Comparison of ENCODE assay signal across 18 cellular contexts in genomic region chr12:88998421-88998820, GRCh38.
"Had no signal": no experiment of that assay in that cellular context is flagged by ENCODE, and none has a peak within 500 bp of the region (broad histone marks: within the 10 kb centered on the region; RNA-seq: fewer than 3 reads in every experiment).

No MANE protein-coding gene starts in this region.

- H3K27ac ChIP-seq: tibial nerve, uterus, WERI-Rb-1 had no signal

- ATAC-seq: activated CD8-positive, alpha-beta memory T cell treated with anti-CD3 and anti-CD28 coated beads, Interleukin-2, amount 10 ng/mL, durations not matched to agents 7 days and 5 days had no signal

- H3K4me3 ChIP-seq: tibial nerve, uterus had no signal

- DNase-seq: activated CD4-positive, alpha-beta T cell treated with anti-CD3 and anti-CD28 coated beads, Interleukin-2, amount 50 U/mL, for 48 hours; activated CD8-positive, alpha-beta memory T cell treated with anti-CD3 and anti-CD28 coated beads, Interleukin-2, amount 10 ng/mL, durations not matched to agents 7 days and 5 days; activated naive CD4-positive, alpha-beta T cell treated with anti-CD3 and anti-CD28 coated beads for 36 hours; activated T-cell treated with anti-CD3 and anti-CD28 coated beads, Interleukin-2, amount 50 U/mL, for 1 hour; effector CD8-positive, alpha-beta T cell; kidney glomerular epithelial cell; nucleus accumbens; posterior cingulate gyrus; retina; stimulated activated CD4-positive, alpha-beta T cell treated with anti-CD3 and anti-CD28 coated beads, Interleukin-15, amount 100 ng/mL, for 24 hours; stimulated activated CD4-positive, alpha-beta T cell treated with anti-CD3 and anti-CD28 coated beads, Interleukin-4, amount 100 ng/mL, for 24 hours; stimulated activated naive CD4-positive, alpha-beta T cell; substantia nigra; T-helper 1 cell; T1000; uterus; WERI-Rb-1 had no signal
